ENCODE assay signal across 8 cellular contexts in genomic region chr22:37283393-37283937, GRCh38. TPM values are rescaled to one million over a fixed set of nuclear protein-coding genes. Genes with fewer than 3 reads are reported as not detected.
A peak's percentile ranks its signal among the peaks of the same experiment; 100 is the strongest.
DNase-seq lines count a peak whose midpoint lies in the region; ATAC-seq and TF ChIP-seq lines count a peak whose summit lies in the region.
"Had no signal": no experiment of that assay in that cellular context is flagged by ENCODE, and none has a peak within 500 bp of the region (broad histone marks: within the 10 kb centered on the region; RNA-seq: fewer than 3 reads in every experiment).

No MANE protein-coding gene starts in this region.

- DNase-seq in HL-60 (ENCODE audit: low read depth in 1 of 2, low spot score in 1 of 2) (no peak), foreskin fibroblast (no peak), DMS53 (lab: John Stamatoyannopoulos, UW) (no peak)
- DNase-seq in activated CD4-positive, alpha-beta memory T cell treated with anti-CD3 and anti-CD28 coated beads, Interleukin-2, amount 10 ng/mL, durations not matched to agents 7 days and 5 days = peak; percentile 36
- peak in 1 of 2 donors; percentile 57 for DNase-seq in stimulated activated naive CD8-positive, alpha-beta T cell treated with anti-CD3 and anti-CD28 coated beads, Interleukin-15, amount 100 ng/mL, for 72 hours
- DNase-seq: left cardiac atrium had no signal

- no peak for TF ChIP-seq CTCF in HL-60 (IDR thresholded peaks at IDR 0.05; ENCODE audit: insufficient read depth, low read length)
- TF ChIP-seq CTCF in foreskin fibroblast (IDR thresholded peaks at IDR 0.05; ENCODE audit: low read depth, low read length) = peak; percentile 31

- peak; percentile 47 for ATAC-seq in stimulated activated naive CD8-positive, alpha-beta T cell treated with anti-CD3 and anti-CD28 coated beads, Interleukin-15, amount 100 ng/mL, for 72 hours
- ATAC-seq in HG02610 (IDR thresholded peaks at IDR 0.05; ENCODE audit: unreplicated experiment) (no peak), HG02759 (IDR thresholded peaks at IDR 0.05; ENCODE audit: unreplicated experiment) (no peak)

- CTCF ChIA-PET in activated CD4-positive, alpha-beta memory T cell treated with anti-CD3 and anti-CD28 coated beads, Interleukin-2, amount 10 ng/mL, durations not matched to agents 7 days and 5 days (lab: Charles Lee) = interaction anchor here (1.4 to 3.4 kb wide), 5 partner anchors 11 to 24 kb away, joined by 3 to 16 read pairs (median 14); no protein-coding TSS in a partner anchor

- H3K4me3 Mint-ChIP-seq in activated CD4-positive, alpha-beta memory T cell treated with anti-CD3 and anti-CD28 coated beads, Interleukin-2, amount 10 ng/mL, durations not matched to agents 7 days and 5 days = peak overlapping the region; percentile 94
- H3K4me3 Mint-ChIP-seq in stimulated activated naive CD8-positive, alpha-beta T cell treated with anti-CD3 and anti-CD28 coated beads, Interleukin-15, amount 100 ng/mL, for 72 hours = peak overlapping the region; percentile 95 to 98

- no peaks in the 10 kb centered on the region for H3K27me3 ChIP-seq in HL-60 (ENCODE audit: insufficient read depth, poor library complexity, severe bottlenecking)

- H3K27ac Mint-ChIP-seq in activated CD4-positive, alpha-beta memory T cell treated with anti-CD3 and anti-CD28 coated beads, Interleukin-2, amount 10 ng/mL, durations not matched to agents 7 days and 5 days = peak overlapping the region; percentile 95
- peak overlapping the region; percentile 87 to 100 for H3K27ac Mint-ChIP-seq in stimulated activated naive CD8-positive, alpha-beta T cell treated with anti-CD3 and anti-CD28 coated beads, Interleukin-15, amount 100 ng/mL, for 72 hours

- H3K27ac ChIP-seq in HL-60 (replicated peaks) = peak overlapping the region; percentile 86

- peak overlapping the region; percentile 69 for H3K4me3 ChIP-seq in HL-60 (replicated peaks; ENCODE audit: insufficient read depth, low read length)
- no peak overlapping the region for H3K4me3 ChIP-seq in foreskin fibroblast (ENCODE audit: low read depth in 1 of 2, low read length in 2 of 2)

- H3K9me3 Mint-ChIP-seq in activated CD4-positive, alpha-beta memory T cell treated with anti-CD3 and anti-CD28 coated beads, Interleukin-2, amount 10 ng/mL, durations not matched to agents 7 days and 5 days = no peaks in the 10 kb centered on the region
- H3K9me3 Mint-ChIP-seq in stimulated activated naive CD8-positive, alpha-beta T cell treated with anti-CD3 and anti-CD28 coated beads, Interleukin-15, amount 100 ng/mL, for 72 hours = no peaks in the 10 kb centered on the region

- POLR2A ChIA-PET in activated CD4-positive, alpha-beta memory T cell treated with anti-CD3 and anti-CD28 coated beads, Interleukin-2, amount 10 ng/mL, durations not matched to agents 7 days and 5 days (lab: Charles Lee) = interaction anchor here (0.7 to 7.4 kb wide), 6 partner anchors 10 to 41 kb away, joined by 3 to 80 read pairs (median 10); partner anchors contain the start of gene RAC2

- peaks cover 61% of the 10 kb centered on the region for H3K4me1 Mint-ChIP-seq in activated CD4-positive, alpha-beta memory T cell treated with anti-CD3 and anti-CD28 coated beads, Interleukin-2, amount 10 ng/mL, durations not matched to agents 7 days and 5 days
- H3K4me1 Mint-ChIP-seq in stimulated activated naive CD8-positive, alpha-beta T cell treated with anti-CD3 and anti-CD28 coated beads, Interleukin-15, amount 100 ng/mL, for 72 hours = peaks cover 89% of the 10 kb centered on the region

- peaks cover 54% of the 10 kb centered on the region for H3K36me3 Mint-ChIP-seq in activated CD4-positive, alpha-beta memory T cell treated with anti-CD3 and anti-CD28 coated beads, Interleukin-2, amount 10 ng/mL, durations not matched to agents 7 days and 5 days (ENCODE audit: low read depth)

- H3K27me3 Mint-ChIP-seq in activated CD4-positive, alpha-beta memory T cell treated with anti-CD3 and anti-CD28 coated beads, Interleukin-2, amount 10 ng/mL, durations not matched to agents 7 days and 5 days = no peaks in the 10 kb centered on the region
- H3K27me3 Mint-ChIP-seq in stimulated activated naive CD8-positive, alpha-beta T cell treated with anti-CD3 and anti-CD28 coated beads, Interleukin-15, amount 100 ng/mL, for 72 hours = no peaks in the 10 kb centered on the region

RNA-seq across cellular contexts. Expression of gene CYTH4, which starts 1.2 kb away (rescaled TPM):
- 100 to 1,000 TPM; 114 to 126 TPM for total RNA-seq in activated CD4-positive, alpha-beta memory T cell treated with anti-CD3 and anti-CD28 coated beads, Interleukin-2, amount 10 ng/mL, durations not matched to agents 7 days and 5 days

RNA-seq across cellular contexts. Expression of gene RAC2, which starts 39.4 kb away (rescaled TPM):
- 1,000 to 10,000 TPM in 1 of 2 experiments, 100 to 1,000 TPM in 1; 984 to 1,005 TPM for total RNA-seq in activated CD4-positive, alpha-beta memory T cell treated with anti-CD3 and anti-CD28 coated beads, Interleukin-2, amount 10 ng/mL, durations not matched to agents 7 days and 5 days
